20 cellular contexts compared by ENCODE assay signal in the genomic region with DNA sequence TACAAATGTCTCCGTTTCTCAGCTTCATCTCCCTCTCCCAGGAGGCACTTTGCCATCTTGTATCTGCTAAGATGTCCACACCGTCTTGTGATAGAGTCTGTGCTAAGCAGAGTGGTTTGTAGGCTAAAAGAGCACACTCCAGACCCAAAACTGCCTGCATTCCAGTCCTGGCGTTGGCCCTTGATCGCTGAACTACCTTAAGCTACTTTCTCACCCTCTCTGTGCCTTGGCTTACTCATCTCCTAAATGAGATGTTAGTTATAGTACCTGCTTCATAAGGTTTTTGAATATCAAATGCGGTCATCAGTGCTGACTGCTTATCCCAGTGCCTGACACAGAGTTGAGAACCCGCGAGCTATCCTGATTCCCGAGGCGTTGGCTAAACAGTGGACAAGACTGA. TPM values are rescaled to one million over a fixed set of nuclear protein-coding genes. Genes with fewer than 3 reads are reported as not detected.
DNase-seq lines count a peak whose midpoint lies in the region; ATAC-seq and TF ChIP-seq lines count a peak whose summit lies in the region.
"Had no signal": no experiment of that assay in that cellular context is flagged by ENCODE, and none has a peak within 500 bp of the region (broad histone marks: within the 10 kb centered on the region; RNA-seq: fewer than 3 reads in every experiment).

No MANE protein-coding gene starts in this region.

- no peak for DNase-seq in CD4-positive, CD25-positive, alpha-beta regulatory T cell
- DNase-seq in CD4-positive, alpha-beta memory T cell = no peak
- no peak for DNase-seq in activated naive CD8-positive, alpha-beta T cell treated with anti-CD3 and anti-CD28 coated beads for 36 hours
- DNase-seq in psoas muscle = no peak
- DNase-seq in WTC11 (ENCODE audit: low spot score) = no peak
- DNase-seq: ACHN; BE2C; CD8-positive, alpha-beta memory T cell; COR-L47; DMS 273 treated with DMSO at 0.1 percent for 48 hours; DMS53; DND-41; EL; H9 had no signal

- H3K36me3 Mint-ChIP-seq in CD4-positive, CD25-positive, alpha-beta regulatory T cell = peaks cover 7% of the 10 kb centered on the region
- H3K36me3 Mint-ChIP-seq in CD4-positive, alpha-beta memory T cell = peaks cover 6 to 10% of the 10 kb centered on the region in 2 donors
- H3K36me3 Mint-ChIP-seq in activated naive CD8-positive, alpha-beta T cell treated with anti-CD3 and anti-CD28 coated beads for 36 hours = peaks cover 24% of the 10 kb centered on the region
- H3K36me3 Mint-ChIP-seq in nephron (ENCODE audit: low read depth) (no peaks in the 10 kb centered on the region), WTC11 (no peaks in the 10 kb centered on the region)

- no peak for ATAC-seq in CD4-positive, CD25-positive, alpha-beta regulatory T cell (ENCODE audit: low read depth in 2 of 2)
- ATAC-seq in GM19035 (IDR thresholded peaks at IDR 0.05; ENCODE audit: unreplicated experiment) = no peak
- no peak for ATAC-seq in psoas muscle
- ATAC-seq in WTC11 = no peak
- ATAC-seq in HG03378 (IDR thresholded peaks at IDR 0.05; ENCODE audit: unreplicated experiment) = no peak
- ATAC-seq: GM12878 had no signal

- peaks cover 0 to 3% (median 0%) of the 10 kb centered on the region in 7 donors for H3K9me3 Mint-ChIP-seq in CD4-positive, CD25-positive, alpha-beta regulatory T cell
- H3K9me3 Mint-ChIP-seq in CD4-positive, alpha-beta memory T cell = peaks cover 0 to 3% (median 0%) of the 10 kb centered on the region in 8 donors
- no peaks in the 10 kb centered on the region for H3K9me3 Mint-ChIP-seq in activated naive CD8-positive, alpha-beta T cell treated with anti-CD3 and anti-CD28 coated beads for 36 hours
- H3K9me3 Mint-ChIP-seq in nephron (no peaks in the 10 kb centered on the region), WTC11 (no peaks in the 10 kb centered on the region)
- H3K9me3 Mint-ChIP-seq: CD8-positive, alpha-beta memory T cell; H9 had no signal

- no peaks in the 10 kb centered on the region for H3K9me3 ChIP-seq in CD4-positive, CD25-positive, alpha-beta regulatory T cell (ENCODE audit: control insufficient read depth in 2 of 2, low read length in 2 of 2)
- H3K9me3 ChIP-seq in CD4-positive, alpha-beta memory T cell (ENCODE audit: control insufficient read depth in 1 of 2, low read length in 2 of 2) = no peaks in the 10 kb centered on the region
- no peaks in the 10 kb centered on the region for H3K9me3 ChIP-seq in psoas muscle
- H3K9me3 ChIP-seq: BE2C had no signal

- H3K27me3 ChIP-seq in CD4-positive, CD25-positive, alpha-beta regulatory T cell (ENCODE audit: control insufficient read depth, insufficient read depth, low read length) = no peaks in the 10 kb centered on the region
- H3K27me3 ChIP-seq in CD4-positive, alpha-beta memory T cell (ENCODE audit: insufficient read depth, low read length) = no peaks in the 10 kb centered on the region
- no peaks in the 10 kb centered on the region for H3K27me3 ChIP-seq in psoas muscle (ENCODE audit: insufficient read depth in 3 of 3, low read length in 2 of 3)

- intact Hi-C loops in CD4-positive, alpha-beta memory T cell (cut with micrococcal nuclease) = no loop called here
- intact Hi-C loops in psoas muscle (cut with DNase I) = no loop called here

- peak overlapping the region in 2 of 3 donors; percentile 25 to 71 for H3K27ac Mint-ChIP-seq in CD4-positive, CD25-positive, alpha-beta regulatory T cell
- peak overlapping the region in 4 of 7 donors; percentile 34 to 77 (median 71) for H3K27ac Mint-ChIP-seq in CD4-positive, alpha-beta memory T cell
- H3K27ac Mint-ChIP-seq in activated naive CD8-positive, alpha-beta T cell treated with anti-CD3 and anti-CD28 coated beads for 36 hours = peak overlapping the region; percentile 6
- H3K27ac Mint-ChIP-seq in nephron (peak overlapping the region in 2 of 3 experiments; percentile 22 to 34), WTC11 (no peak overlapping the region)
- H3K27ac Mint-ChIP-seq: H9 had no signal

- no peak overlapping the region for H3K4me3 ChIP-seq in CD4-positive, CD25-positive, alpha-beta regulatory T cell (ENCODE audit: low read depth, low read length)
- H3K4me3 ChIP-seq in CD4-positive, alpha-beta memory T cell (ENCODE audit: low read length in 2 of 2) = no peak overlapping the region
- no peak overlapping the region for H3K4me3 ChIP-seq in psoas muscle
- H3K4me3 ChIP-seq: GM12878 had no signal

- POLR2A ChIA-PET in CD4-positive, alpha-beta memory T cell (lab: Charles Lee; ENCODE audit: partially characterized antibody) = interaction anchor here (0.9 to 7.2 kb wide), 5 partner anchors 8 to 33 kb away, joined by 3 to 36 read pairs (median 4); a partner anchor contains a TSS
- POLR2A ChIA-PET in WTC11 (lab: Charles Lee) = no interaction called here

- peaks cover 8 to 44% (median 31%) of the 10 kb centered on the region in 4 donors for H3K4me1 Mint-ChIP-seq in CD4-positive, CD25-positive, alpha-beta regulatory T cell
- H3K4me1 Mint-ChIP-seq in CD4-positive, alpha-beta memory T cell = peaks cover 47 to 85% (median 65%) of the 10 kb centered on the region in 4 donors
- H3K4me1 Mint-ChIP-seq in activated naive CD8-positive, alpha-beta T cell treated with anti-CD3 and anti-CD28 coated beads for 36 hours = peaks cover 82% of the 10 kb centered on the region
- H3K4me1 Mint-ChIP-seq in nephron (peaks cover 55% of the 10 kb centered on the region), WTC11 (peaks cover 9% of the 10 kb centered on the region)

- CTCF ChIA-PET in CD4-positive, alpha-beta memory T cell (lab: Charles Lee; ENCODE audit: partially characterized antibody) = no interaction called here
- CTCF ChIA-PET in WTC11 (lab: Charles Lee) = no interaction called here

- H3K36me3 ChIP-seq in CD4-positive, CD25-positive, alpha-beta regulatory T cell (ENCODE audit: control insufficient read depth, insufficient read depth, low read length) = no peaks in the 10 kb centered on the region
- no peaks in the 10 kb centered on the region for H3K36me3 ChIP-seq in CD4-positive, alpha-beta memory T cell (ENCODE audit: insufficient read depth, low read length)
- H3K36me3 ChIP-seq in psoas muscle (ENCODE audit: insufficient read depth in 1 of 2, low read depth in 1 of 2) = no peaks in the 10 kb centered on the region
- H3K36me3 ChIP-seq: BE2C had no signal

- no peak for TF ChIP-seq CTCF in nephron (IDR thresholded peaks at IDR 0.05; ENCODE audit: unreplicated experiment in 3 of 3)
- TF ChIP-seq CTCF in psoas muscle (IDR thresholded peaks at IDR 0.05) = no peak
- TF ChIP-seq CTCF in WTC11 (IDR thresholded peaks at IDR 0.05) = no peak

- no peak overlapping the region for H3K27ac ChIP-seq in CD4-positive, CD25-positive, alpha-beta regulatory T cell (ENCODE audit: insufficient read depth, low read length, poor library complexity, severe bottlenecking)
- no peak overlapping the region for H3K27ac ChIP-seq in CD4-positive, alpha-beta memory T cell (ENCODE audit: low read depth, low read length)
- H3K27ac ChIP-seq in psoas muscle = no peak overlapping the region
- H3K27ac ChIP-seq: C4-2B had no signal

- 90 to 92% (median 90%) methylated on average over 9 of the region's 9 CpGs for WGBS in psoas muscle, 3 donors

- no peak overlapping the region for H3K4me3 Mint-ChIP-seq in CD4-positive, CD25-positive, alpha-beta regulatory T cell
- no peak overlapping the region for H3K4me3 Mint-ChIP-seq in CD4-positive, alpha-beta memory T cell
- H3K4me3 Mint-ChIP-seq in activated naive CD8-positive, alpha-beta T cell treated with anti-CD3 and anti-CD28 coated beads for 36 hours = no peak overlapping the region
- H3K4me3 Mint-ChIP-seq in nephron = peak overlapping the region in 2 of 3 experiments; percentile 42 to 85
- no peak overlapping the region for H3K4me3 Mint-ChIP-seq in WTC11
- H3K4me3 Mint-ChIP-seq: CD8-positive, alpha-beta memory T cell; H9 had no signal

- peaks cover 16% of the 10 kb centered on the region for H3K4me1 ChIP-seq in CD4-positive, CD25-positive, alpha-beta regulatory T cell (ENCODE audit: control insufficient read depth, insufficient read depth, low read length, poor library complexity, severe bottlenecking)
- peaks cover 64% of the 10 kb centered on the region for H3K4me1 ChIP-seq in CD4-positive, alpha-beta memory T cell (ENCODE audit: insufficient read depth, low read length)
- no peaks in the 10 kb centered on the region for H3K4me1 ChIP-seq in psoas muscle
- H3K4me1 ChIP-seq: BE2C had no signal

- no peaks in the 10 kb centered on the region for H3K27me3 Mint-ChIP-seq in CD4-positive, CD25-positive, alpha-beta regulatory T cell
- H3K27me3 Mint-ChIP-seq in CD4-positive, alpha-beta memory T cell = no peaks in the 10 kb centered on the region
- H3K27me3 Mint-ChIP-seq in activated naive CD8-positive, alpha-beta T cell treated with anti-CD3 and anti-CD28 coated beads for 36 hours = no peaks in the 10 kb centered on the region
- H3K27me3 Mint-ChIP-seq in nephron (ENCODE audit: low read depth) = no peaks in the 10 kb centered on the region
- peaks cover 56% of the 10 kb centered on the region for H3K27me3 Mint-ChIP-seq in WTC11 (ENCODE audit: low read depth)

RNA-seq across cellular contexts. Expression of a gene that starts 14.0 kb away (rescaled TPM):
- total RNA-seq in CD4-positive, CD25-positive, alpha-beta regulatory T cell = 9.8 TPM
- polyA plus RNA-seq in CD4-positive, CD25-positive, alpha-beta regulatory T cell = 1 to 10 TPM in 3 of 4 donors, under 1 TPM in 1; 0.96 to 4.0 (median 2.9) TPM
- total RNA-seq in CD4-positive, alpha-beta memory T cell = 10 to 100 TPM; 10.8 to 10.9 TPM
- 1 to 10 TPM; 3.3 to 4.9 TPM for polyA plus RNA-seq in CD4-positive, alpha-beta memory T cell
- 1 to 10 TPM; 3.0 to 3.4 TPM for total RNA-seq in activated naive CD8-positive, alpha-beta T cell treated with anti-CD3 and anti-CD28 coated beads for 36 hours
- under 1 TPM; 0.29 to 0.73 (median 0.35) TPM for total RNA-seq in psoas muscle
- under 1 TPM; 0.08 to 0.39 (median 0.14) TPM for polyA plus RNA-seq in psoas muscle
- total RNA-seq in WTC11 (2021) = 0.11 to 0.14 TPM (median 0.13 TPM) in 3 replicates
- total RNA-seq: H1, H9 had no signal
- polyA plus RNA-seq: H1 had no signal

RNA-seq across cellular contexts. Expression of a gene that starts 33.6 kb away (rescaled TPM):
- 24.5 TPM for total RNA-seq in CD4-positive, CD25-positive, alpha-beta regulatory T cell
- polyA plus RNA-seq in CD4-positive, CD25-positive, alpha-beta regulatory T cell = 10 to 100 TPM; 48.8 to 61.7 (median 56.4) TPM
- 10 to 100 TPM; 50.1 to 55.3 TPM for total RNA-seq in CD4-positive, alpha-beta memory T cell
- 10 to 100 TPM; 40.9 to 48.0 TPM for polyA plus RNA-seq in CD4-positive, alpha-beta memory T cell
- total RNA-seq in activated naive CD8-positive, alpha-beta T cell treated with anti-CD3 and anti-CD28 coated beads for 36 hours = 10 to 100 TPM; 66.4 to 69.8 TPM
- total RNA-seq in psoas muscle = 10 to 100 TPM; 15.5 to 20.3 (median 16.7) TPM
- 10 to 100 TPM in 2 of 3 donors, 1 to 10 TPM in 1; 10.0 to 19.9 (median 12.1) TPM for polyA plus RNA-seq in psoas muscle
- total RNA-seq in WTC11 (2021) = 53.9 to 58.5 TPM (median 54.2 TPM) in 3 replicates

RNA-seq across cellular contexts. Expression of a gene that starts 34.0 kb away (rescaled TPM):
- 3.6 TPM for total RNA-seq in CD4-positive, CD25-positive, alpha-beta regulatory T cell
- polyA plus RNA-seq in CD4-positive, CD25-positive, alpha-beta regulatory T cell = 1 to 10 TPM; 2.1 to 4.2 (median 3.5) TPM
- total RNA-seq in CD4-positive, alpha-beta memory T cell = 1 to 10 TPM; 1.3 to 1.7 TPM
- 1 to 10 TPM in 1 of 2 donors, under 1 TPM in 1; 0.81 to 2.8 TPM for polyA plus RNA-seq in CD4-positive, alpha-beta memory T cell
- total RNA-seq in activated naive CD8-positive, alpha-beta T cell treated with anti-CD3 and anti-CD28 coated beads for 36 hours = 10 to 100 TPM; 83.6 to 85.1 TPM
- total RNA-seq in psoas muscle (10 to 100 TPM in 1 of 4 donors, 1 to 10 TPM in 3; 2.9 to 13.4 (median 3.3) TPM), WTC11 (2021) (89.1 to 103 TPM (median 89.9 TPM) in 3 replicates)
- polyA plus RNA-seq in psoas muscle = 10 to 100 TPM in 2 of 3 donors, 1 to 10 TPM in 1; 7.5 to 20.3 (median 14.3) TPM

RNA-seq across cellular contexts. Expression of a gene that starts 42.4 kb away (rescaled TPM):
- 74.3 TPM for total RNA-seq in CD4-positive, CD25-positive, alpha-beta regulatory T cell
- polyA plus RNA-seq in CD4-positive, CD25-positive, alpha-beta regulatory T cell = 100 to 1,000 TPM; 110 to 133 (median 123) TPM
- 10 to 100 TPM; 66.0 to 67.0 TPM for total RNA-seq in CD4-positive, alpha-beta memory T cell
- 100 to 1,000 TPM; 123 to 129 TPM for polyA plus RNA-seq in CD4-positive, alpha-beta memory T cell
- 10 to 100 TPM; 70.3 to 76.3 TPM for total RNA-seq in activated naive CD8-positive, alpha-beta T cell treated with anti-CD3 and anti-CD28 coated beads for 36 hours
- 10 to 100 TPM; 89.0 to 93.0 (median 90.5) TPM for total RNA-seq in psoas muscle
- 100 to 1,000 TPM in 1 of 3 donors, 10 to 100 TPM in 2; 95.6 to 128 (median 99.9) TPM for polyA plus RNA-seq in psoas muscle
- 46.3 to 56.1 TPM (median 51.7 TPM) in 3 replicates for total RNA-seq in WTC11 (2021)

Comparison
In these comparisons a context has a peak if more than half of its experiments do, and no peak if none do; other contexts are left out.
1. H3K4me3 Mint-ChIP-seq: peak in nephron (2 of 3); none in CD4-positive, CD25-positive, alpha-beta regulatory T cell (0 of 4), CD4-positive, alpha-beta memory T cell (0 of 8), activated naive CD8-positive, alpha-beta T cell treated with anti-CD3 and anti-CD28 coated beads for 36 hours (single experiment) and WTC11 (single experiment).